ENCODE assay signal across 21 cellular contexts in genomic region chr10:124468624-124469023, GRCh38. TPM values are rescaled to one million over a fixed set of nuclear protein-coding genes. Genes with fewer than 3 reads are reported as not detected.
"Had no signal": no experiment of that assay in that cellular context is flagged by ENCODE, and none has a peak within 500 bp of the region (broad histone marks: within the 10 kb centered on the region; RNA-seq: fewer than 3 reads in every experiment).

No MANE protein-coding gene starts in this region.

- H3K9ac ChIP-seq: neural progenitor cell, parathyroid adenoma had no signal

- H2AFZ ChIP-seq: neural progenitor cell, parathyroid adenoma had no signal

- H3K27me3 ChIP-seq: dorsolateral prefrontal cortex, neural progenitor cell, suprapubic skin, thyroid gland had no signal

- H3K9me3 ChIP-seq: psoas muscle, suprapubic skin, thyroid gland had no signal

- ATAC-seq: left colon, natural killer cell, psoas muscle had no signal

- H3K27ac ChIP-seq: neural progenitor cell, parathyroid adenoma, psoas muscle, suprapubic skin had no signal

- H3K4me2 ChIP-seq: neural progenitor cell had no signal

- DNase-seq: cortex of kidney; dorsolateral prefrontal cortex; effector CD8-positive, alpha-beta T cell; foreskin melanocyte; hippocampal formation; left colon; mammary epithelial cell; natural killer cell; psoas muscle; small intestine; stimulated activated CD4-positive, alpha-beta T cell treated with anti-CD3 and anti-CD28 coated beads, Interleukin-12 subunit alpha, Interleukin-12 subunit beta, amount 100 ng/mL, for 4 hours; stimulated activated naive CD4-positive, alpha-beta T cell treated with Interleukin-2 at 50 U/mL for 16 hours; thyroid gland had no signal

- H3K36me3 ChIP-seq: neural progenitor cell, suprapubic skin, thyroid gland had no signal

- H3K4me3 ChIP-seq: dorsolateral prefrontal cortex, neural progenitor cell, psoas muscle, suprapubic skin, thyroid gland had no signal

- FAIRE-seq: small intestine, urothelium cell line had no signal

- H3K4me1 ChIP-seq: parathyroid adenoma, psoas muscle, suprapubic skin had no signal

- H3K79me2 ChIP-seq: parathyroid adenoma had no signal

RNA-seq across cellular contexts. Expression of gene NKX1-2, which starts 18.8 kb away (rescaled TPM):
- total RNA-seq: chondrocyte, kidney epithelial cell, left colon, myocyte, natural killer cell, omental fat pad, psoas muscle, thyroid gland had no signal
- polyA plus RNA-seq: psoas muscle had no signal
